18 cellular contexts compared by ENCODE assay signal in genomic region chr10:28312572-28312971, GRCh38. TPM values are rescaled to one million over a fixed set of nuclear protein-coding genes. Genes with fewer than 3 reads are reported as not detected.
DNase-seq lines count a peak whose midpoint lies in the region; ATAC-seq and TF ChIP-seq lines count a peak whose summit lies in the region.
"Had no signal": no experiment of that assay in that cellular context is flagged by ENCODE, and none has a peak within 500 bp of the region (broad histone marks: within the 10 kb centered on the region; RNA-seq: fewer than 3 reads in every experiment).

No MANE protein-coding gene starts in this region.

- BruUV-seq in A673 (replicated peaks; lab: Mats Ljungman, UMichigan), result no TSS peak

- POLR2A ChIA-PET in A673 (lab: Charles Lee; ENCODE audit: low non-redundant PET), result interaction anchor here (0.5 kb wide), 1 partner anchor 68 kb away, joined by 5 read pairs; no protein-coding TSS in a partner anchor
- POLR2A ChIA-PET in HEK293 (lab: Yijun Ruan, JAX), result no interaction called here

- H3K9me3 ChIP-seq in A673 (ENCODE audit: low read depth, low read length, poor library complexity, severe bottlenecking) (no peaks in the 10 kb centered on the region), HEK293 (ENCODE audit: control insufficient read depth, insufficient read depth, low read depth, low read length) (no peaks in the 10 kb centered on the region)
- H3K9me3 ChIP-seq: Caco-2, HAP-1 had no signal

- H3K36me3 ChIP-seq in A673 (ENCODE audit: insufficient read depth, low read length, poor library complexity, severe bottlenecking) (no peaks in the 10 kb centered on the region), HEK293 (ENCODE audit: control insufficient read depth in 2 of 2, insufficient read depth in 1 of 2, low read length in 2 of 2) (no peaks in the 10 kb centered on the region)
- H3K36me3 ChIP-seq: HAP-1 had no signal

- CTCF ChIA-PET in A673 (lab: Charles Lee) (no interaction called here), HEK293 (lab: Yijun Ruan, JAX) (interaction anchor here (1.2 kb wide), 1 partner anchor 81 kb away, joined by 3 read pairs; no protein-coding TSS in a partner anchor)

- H3K27ac Mint-ChIP-seq in glutamatergic neuron (ENCODE audit: unreplicated experiment), result peak overlapping the region; percentile 28

- peaks cover 9% of the 10 kb centered on the region for H3K27me3 ChIP-seq in A673 (replicated peaks; ENCODE audit: insufficient read depth, low read depth, low read length, poor library complexity)

- no peaks in the 10 kb centered on the region for H3K4me1 ChIP-seq in A673 (ENCODE audit: insufficient read depth, low read length, poor library complexity, severe bottlenecking)
- H3K4me1 ChIP-seq in HEK293 (ENCODE audit: control insufficient read depth, insufficient read depth, low read length), result no peaks in the 10 kb centered on the region; the same call in 1 of the 2 replicates
- H3K4me1 ChIP-seq: Caco-2, HAP-1 had no signal

- DNase-seq in A673 (ENCODE audit: low spot score), result peak; percentile 60
- DNase-seq in RKO (ENCODE audit: low spot score), result peak; percentile 12
- no peak for DNase-seq in glutamatergic neuron
- no peak for DNase-seq in HCEC 1CT
- DNase-seq in sciatic nerve (ENCODE audit: low spot score), result no peak
- DNase-seq: Caco-2; NCI-H1048; NCI-H187; NCI-H2171; NCI-H446 treated with DMSO at 0.1 percent for 48 hours; NK-92 treated with Interleukin-12 subunit alpha and Interleukin-12 subunit beta, amount 100 ng/mL, for 24 hours; OCI-M1; RPMI8226; SIG-M5 had no signal

- peaks cover 20% of the 10 kb centered on the region for H3K4me1 Mint-ChIP-seq in glutamatergic neuron (ENCODE audit: low read depth, unreplicated experiment)

- H3K27ac ChIP-seq in A673 (ENCODE audit: low read depth, low read length, poor library complexity, severe bottlenecking), result no peak overlapping the region
- H3K27ac ChIP-seq in HEK293 (ENCODE audit: extremely low read depth, low read depth, low read length), result no peak overlapping the region

- peaks cover 16% of the 10 kb centered on the region for H3K9me3 Mint-ChIP-seq in glutamatergic neuron (ENCODE audit: unreplicated experiment)

- H3K4me3 Mint-ChIP-seq in glutamatergic neuron (ENCODE audit: unreplicated experiment), result no peak overlapping the region
- H3K4me3 Mint-ChIP-seq: CD14-positive monocyte had no signal

- intact Hi-C loops in A673 (cut with micrococcal nuclease; ENCODE audit: unreplicated experiment) (no loop called here), sciatic nerve (cut with DNase I) (no loop called here)

- H3K27me3 Mint-ChIP-seq in glutamatergic neuron (ENCODE audit: unreplicated experiment), result peaks cover 4% of the 10 kb centered on the region

- ATAC-seq in GM19455 (IDR thresholded peaks at IDR 0.05; ENCODE audit: unreplicated experiment) (no peak), sciatic nerve (no peak)

- peaks cover 4% of the 10 kb centered on the region for H3K36me3 Mint-ChIP-seq in glutamatergic neuron (ENCODE audit: unreplicated experiment)

- H3K4me3 ChIP-seq in A673 (ENCODE audit: low read depth, low read length, poor library complexity, severe bottlenecking), result no peak overlapping the region
- H3K4me3 ChIP-seq in HEK293 (ENCODE audit: low read depth, low read length), result no peak overlapping the region
- H3K4me3 ChIP-seq: HAP-1 had no signal

- TF ChIP-seq CTCF in A673 (conservative IDR thresholded peaks at IDR 0.05; ENCODE audit: low read depth, low read length) (no peak), HEK293 (tag by site-specific recombination; IDR thresholded peaks at IDR 0.05) (no peak), glutamatergic neuron (IDR thresholded peaks at IDR 0.05; ENCODE audit: partially characterized antibody, unreplicated experiment) (no peak)

TF ChIP-seq in HEK293, 187 proteins besides CTCF, POLR2A, EP300 and RAD21:
- TF ChIP-seq BCL6B (tag by site-specific recombination; IDR thresholded peaks at IDR 0.05) (peak; percentile 62; the same call in 1 of the 2 replicates), ZSCAN30 (tag by site-specific recombination; IDR thresholded peaks at IDR 0.05) (no peak), ZNF221 (tag by site-specific recombination; IDR thresholded peaks at IDR 0.05; ENCODE audit: borderline replicate concordance) (no peak), ZNF580 (tag by site-specific recombination; IDR thresholded peaks at IDR 0.05) (no peak), OSR2 (tag by site-specific recombination; IDR thresholded peaks at IDR 0.05) (peak; percentile 54; the same call in 1 of the 2 replicates), ZNF629 (tag by site-specific recombination; IDR thresholded peaks at IDR 0.05) (peak; percentile 16; the same call in 1 of the 2 replicates), ZNF785 (tag by site-specific recombination; IDR thresholded peaks at IDR 0.05) (no peak), ZNF792 (tag by site-specific recombination; IDR thresholded peaks at IDR 0.05) (no peak), WT1 (tag by site-specific recombination; IDR thresholded peaks at IDR 0.05) (0 out of 2 replicates have a peak, but pooled peaks have one; percentile 18), ZFHX2 (tag by site-specific recombination; conservative IDR thresholded peaks at IDR 0.05) (no peak), ZNF184 (tag by site-specific recombination; IDR thresholded peaks at IDR 0.05) (peak; percentile 59; the same call in 1 of the 2 replicates), ZNF654 (tag by site-specific recombination; IDR thresholded peaks at IDR 0.05; ENCODE audit: low read depth) (no peak)

RNA-seq across cellular contexts. Expression of gene MPP7, which starts 9.7 kb away (rescaled TPM):
- total RNA-seq in A673 (2021) (1.5 and 2.0 TPM in 2 replicates), glutamatergic neuron (ENCODE audit: unreplicated experiment) (19.0 TPM), sciatic nerve (7.8 TPM)

Comparison
In these comparisons a context has a peak if more than half of its experiments do, and no peak if none do; other contexts are left out.
1. DNase-seq: peak in A673 (single experiment) and RKO (single experiment); none in glutamatergic neuron (single experiment), HCEC 1CT (single experiment) and sciatic nerve (single experiment).